19 cellular contexts compared by ENCODE assay signal in genomic region chr18:80229766-80230745, GRCh38. TPM values are rescaled to one million over a fixed set of nuclear protein-coding genes. Genes with fewer than 3 reads are reported as not detected.
"Had no signal": no experiment of that assay in that cellular context is flagged by ENCODE, and none has a peak within 500 bp of the region (broad histone marks: within the 10 kb centered on the region; RNA-seq: fewer than 3 reads in every experiment).

No MANE protein-coding gene starts in this region.

- H3K4me2 ChIP-seq: smooth muscle cell had no signal

- H3K27ac ChIP-seq: left ventricle myocardium inferior, psoas muscle, right lobe of liver had no signal

- H3K4me3 ChIP-seq: left ventricle myocardium inferior, mucosa of descending colon, psoas muscle, right lobe of liver, smooth muscle cell had no signal

- DNase-seq: activated CD4-positive, CD25-positive, alpha-beta regulatory T cell; activated naive CD4-positive, alpha-beta T cell; activated naive CD8-positive, alpha-beta T cell treated with anti-CD3 and anti-CD28 coated beads, Interleukin-2, amount 10 ng/mL, durations not matched to agents 7 days and 5 days; cortex of kidney; effector CD8-positive, alpha-beta T cell; left ventricle myocardium inferior; mucosa of descending colon; naive thymus-derived CD4-positive, alpha-beta T cell; psoas muscle; right lobe of liver; stimulated activated naive CD8-positive, alpha-beta T cell treated with anti-CD3 and anti-CD28 coated beads, Interleukin-15, Interleukin-2, amounts not matched to agents 100 U/mL and 50 U/mL, for 24 hours; SW 1271 had no signal

- H3K4me3 Mint-ChIP-seq: activated CD4-positive, alpha-beta T cell treated with anti-CD3 and anti-CD28 coated beads, Interleukin-2, amount 10 ng/mL, durations not matched to agents 24 days and 14 days; activated naive CD8-positive, alpha-beta T cell treated with anti-CD3 and anti-CD28 coated beads, Interleukin-2, amount 10 ng/mL, durations not matched to agents 7 days and 5 days; activated T-helper 1 cell treated with anti-CD3 and anti-CD28 coated beads, Interleukin-12 subunit alpha, Interleukin-12 subunit beta, Interleukin-2, Interleukin-4 antibody, amounts not matched to agents 30 ng/mL and 10 ng/mL and 1 ng/mL, durations not matched to agents 14 hours and 24 hours and 36 hours; brain; memory B cell; naive thymus-derived CD4-positive, alpha-beta T cell; T-helper 2 cell treated with Interferon-gamma antibody and Interleukin-4, amounts not matched to agents 5 μg/mL and 100 μg/mL, for 36 hours; type B pancreatic cell had no signal

- H3K36me3 Mint-ChIP-seq: activated naive CD8-positive, alpha-beta T cell treated with anti-CD3 and anti-CD28 coated beads, Interleukin-2, amount 10 ng/mL, durations not matched to agents 7 days and 5 days; memory B cell; naive thymus-derived CD4-positive, alpha-beta T cell had no signal

- H3K27me3 ChIP-seq: right lobe of liver had no signal

- H3K4me1 ChIP-seq: left ventricle myocardium inferior, psoas muscle, right lobe of liver had no signal

- H3K9me3 Mint-ChIP-seq: activated CD4-positive, alpha-beta T cell treated with anti-CD3 and anti-CD28 coated beads, Interleukin-2, amount 10 ng/mL, durations not matched to agents 24 days and 14 days; activated naive CD8-positive, alpha-beta T cell treated with anti-CD3 and anti-CD28 coated beads, Interleukin-2, amount 10 ng/mL, durations not matched to agents 7 days and 5 days; activated T-helper 1 cell treated with anti-CD3 and anti-CD28 coated beads, Interleukin-12 subunit alpha, Interleukin-12 subunit beta, Interleukin-2, Interleukin-4 antibody, amounts not matched to agents 30 ng/mL and 10 ng/mL and 1 ng/mL, durations not matched to agents 14 hours and 24 hours and 36 hours; memory B cell; T-helper 2 cell treated with Interferon-gamma antibody and Interleukin-4, amounts not matched to agents 5 μg/mL and 100 μg/mL, for 36 hours; type B pancreatic cell had no signal

- H3K9me3 ChIP-seq: left ventricle myocardium inferior, mucosa of descending colon, psoas muscle, right lobe of liver had no signal

- ATAC-seq: mucosa of descending colon; naive thymus-derived CD4-positive, alpha-beta T cell; psoas muscle; right lobe of liver; stimulated activated naive CD8-positive, alpha-beta T cell treated with anti-CD3 and anti-CD28 coated beads, Interleukin-15, Interleukin-2, amounts not matched to agents 100 U/mL and 50 U/mL, for 24 hours had no signal

- H3K27me3 Mint-ChIP-seq: activated CD4-positive, alpha-beta T cell treated with anti-CD3 and anti-CD28 coated beads, Interleukin-2, amount 10 ng/mL, durations not matched to agents 24 days and 14 days; type B pancreatic cell had no signal

- H3K27ac Mint-ChIP-seq: activated CD4-positive, alpha-beta T cell treated with anti-CD3 and anti-CD28 coated beads, Interleukin-2, amount 10 ng/mL, durations not matched to agents 24 days and 14 days; activated naive CD8-positive, alpha-beta T cell treated with anti-CD3 and anti-CD28 coated beads, Interleukin-2, amount 10 ng/mL, durations not matched to agents 7 days and 5 days; activated T-helper 1 cell treated with anti-CD3 and anti-CD28 coated beads, Interleukin-12 subunit alpha, Interleukin-12 subunit beta, Interleukin-2, Interleukin-4 antibody, amounts not matched to agents 30 ng/mL and 10 ng/mL and 1 ng/mL, durations not matched to agents 14 hours and 24 hours and 36 hours; memory B cell; naive thymus-derived CD4-positive, alpha-beta T cell; T-helper 2 cell treated with Interferon-gamma antibody and Interleukin-4, amounts not matched to agents 5 μg/mL and 100 μg/mL, for 36 hours; type B pancreatic cell had no signal

- H3K36me3 ChIP-seq: left ventricle myocardium inferior, right lobe of liver had no signal

- H3K4me1 Mint-ChIP-seq: activated CD4-positive, alpha-beta T cell treated with anti-CD3 and anti-CD28 coated beads, Interleukin-2, amount 10 ng/mL, durations not matched to agents 24 days and 14 days; memory B cell; naive thymus-derived CD4-positive, alpha-beta T cell had no signal

RNA-seq across cellular contexts. Expression of gene PARD6G, which starts 17.3 kb away (rescaled TPM):
- polyA plus RNA-seq: naive thymus-derived CD4-positive, alpha-beta T cell had no signal
